15 cellular contexts compared by ENCODE assay signal in the genomic region with DNA sequence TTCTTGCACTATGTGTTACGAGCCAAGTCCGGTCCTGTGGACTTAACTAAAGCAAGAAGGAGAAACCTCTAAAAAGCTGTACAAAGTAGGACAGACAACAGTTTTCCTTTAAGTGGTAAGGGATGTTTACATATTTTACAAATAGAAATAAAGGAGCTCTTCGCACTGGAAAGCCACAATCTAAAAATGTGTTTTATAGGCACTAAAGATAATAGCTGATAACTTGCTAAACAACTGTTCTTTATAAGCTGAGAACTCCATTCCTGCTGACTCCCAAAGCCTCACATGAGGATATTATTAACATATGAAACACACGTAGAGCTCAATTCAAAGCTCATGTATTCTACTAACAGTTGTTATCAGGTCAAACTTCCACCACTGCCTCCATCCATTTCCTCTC.
DNase-seq lines count a peak whose midpoint lies in the region; ATAC-seq and TF ChIP-seq lines count a peak whose summit lies in the region.
"Had no signal": no experiment of that assay in that cellular context is flagged by ENCODE, and none has a peak within 500 bp of the region (broad histone marks: within the 10 kb centered on the region; RNA-seq: fewer than 3 reads in every experiment).

No MANE protein-coding gene starts in this region.

- H3K9me3 Mint-ChIP-seq in activated naive CD4-positive, alpha-beta T cell treated with anti-CD3 and anti-CD28 coated beads, Interleukin-2, amount 50 U/mL, for 24 hours = no peaks in the 10 kb centered on the region
- H3K9me3 Mint-ChIP-seq in endodermal cell = peaks cover 4% of the 10 kb centered on the region

- peak overlapping the region; percentile 9 for H3K4me2 ChIP-seq in Loucy (ENCODE audit: low read depth, low read length, poor library complexity, severe bottlenecking)
- H3K4me2 ChIP-seq: BLaER1 treated with 17β-estradiol and CSF1 and Interleukin-3, amounts not matched to agents 10 nM and 100 nM had no signal

- no peaks in the 10 kb centered on the region for H3K9me2 ChIP-seq in Loucy (replicated peaks; ENCODE audit: low read depth, low read length)

- 93 to 100% methylated on average over 4 of the region's 4 CpGs for WGBS in endodermal cell (ENCODE audit: insufficient coverage in 1 of 2, insufficient read length in 1 of 2), 2 experiments

- H3K79me2 ChIP-seq in Loucy (ENCODE audit: insufficient read depth, low read length) = peaks cover 64% of the 10 kb centered on the region

- H2AFZ ChIP-seq in Loucy (ENCODE audit: low read length) = no peak overlapping the region
- H2AFZ ChIP-seq: GM23248 had no signal

- H3K4me3 ChIP-seq in Loucy (ENCODE audit: low read length, poor library complexity, severe bottlenecking) = no peak overlapping the region
- H3K4me3 ChIP-seq in fibroblast of villous mesenchyme (ENCODE audit: low read depth, low read length) = no peak overlapping the region
- H3K4me3 ChIP-seq in endodermal cell (ENCODE audit: low read length) = no peak overlapping the region
- H3K4me3 ChIP-seq: BLaER1 treated with 17β-estradiol and CSF1 and Interleukin-3, amounts not matched to agents 10 nM and 100 nM; GM23248; HAP-1 had no signal

- H3K27me3 Mint-ChIP-seq in activated naive CD4-positive, alpha-beta T cell treated with anti-CD3 and anti-CD28 coated beads, Interleukin-2, amount 50 U/mL, for 24 hours = no peaks in the 10 kb centered on the region
- no peaks in the 10 kb centered on the region for H3K27me3 Mint-ChIP-seq in endodermal cell (ENCODE audit: insufficient read depth)
- H3K27me3 Mint-ChIP-seq: B cell; CD8-positive, alpha-beta memory T cell had no signal

- H3K27ac Mint-ChIP-seq in activated naive CD4-positive, alpha-beta T cell treated with anti-CD3 and anti-CD28 coated beads, Interleukin-2, amount 50 U/mL, for 24 hours = peak overlapping the region; percentile 80
- no peak overlapping the region for H3K27ac Mint-ChIP-seq in endodermal cell
- H3K27ac Mint-ChIP-seq: B cell had no signal

- no peak overlapping the region for H3K27ac ChIP-seq in endodermal cell (ENCODE audit: low read depth, low read length)
- H3K27ac ChIP-seq: BLaER1 treated with 17β-estradiol and CSF1 and Interleukin-3, amounts not matched to agents 10 nM and 100 nM; GM23248 had no signal

- DNase-seq in activated naive CD4-positive, alpha-beta T cell treated with anti-CD3 and anti-CD28 coated beads, Interleukin-2, amount 50 U/mL, for 16 hours = no peak
- DNase-seq in fibroblast of villous mesenchyme (ENCODE audit: low read depth) (peak; percentile 84), endodermal cell (no peak)
- DNase-seq: CD8-positive, alpha-beta memory T cell; COR-L47; DMS 273 treated with DMSO at 0.1 percent for 48 hours; DMS53; DND-41; GM23248 had no signal

- ATAC-seq in HG02571 (IDR thresholded peaks at IDR 0.05; ENCODE audit: unreplicated experiment) = no peak

- peaks cover 23% of the 10 kb centered on the region for H3K36me3 Mint-ChIP-seq in activated naive CD4-positive, alpha-beta T cell treated with anti-CD3 and anti-CD28 coated beads, Interleukin-2, amount 50 U/mL, for 24 hours
- no peaks in the 10 kb centered on the region for H3K36me3 Mint-ChIP-seq in endodermal cell (ENCODE audit: low read depth)

- no peak overlapping the region for H3K4me3 Mint-ChIP-seq in activated naive CD4-positive, alpha-beta T cell treated with anti-CD3 and anti-CD28 coated beads, Interleukin-2, amount 50 U/mL, for 24 hours
- no peak overlapping the region for H3K4me3 Mint-ChIP-seq in endodermal cell
- H3K4me3 Mint-ChIP-seq: B cell; CD8-positive, alpha-beta memory T cell had no signal

- no peaks in the 10 kb centered on the region for H3K27me3 ChIP-seq in Loucy (ENCODE audit: insufficient read depth, low read length, poor library complexity, severe bottlenecking)
- no peaks in the 10 kb centered on the region for H3K27me3 ChIP-seq in endodermal cell (ENCODE audit: control insufficient read depth, insufficient read depth, low read length, poor library complexity, severe bottlenecking)
- H3K27me3 ChIP-seq: BLaER1 treated with 17β-estradiol and CSF1 and Interleukin-3, amounts not matched to agents 10 nM and 100 nM had no signal

- H3K9ac ChIP-seq in Loucy (ENCODE audit: low read depth, low read length, poor library complexity, severe bottlenecking) (no peak overlapping the region), endodermal cell (ENCODE audit: extremely low read depth, low read length, poor library complexity, severe bottlenecking) (no peak overlapping the region)
- H3K9ac ChIP-seq: BLaER1 treated with 17β-estradiol and CSF1 and Interleukin-3, amounts not matched to agents 10 nM and 100 nM; GM23248 had no signal

- H3K36me3 ChIP-seq in Loucy (ENCODE audit: insufficient read depth, low read length) = peaks cover 7% of the 10 kb centered on the region; the same call in 1 of the 2 replicates
- H3K36me3 ChIP-seq in endodermal cell (ENCODE audit: control insufficient read depth, insufficient read depth, low read length) = no peaks in the 10 kb centered on the region
- H3K36me3 ChIP-seq: BLaER1 treated with 17β-estradiol and CSF1 and Interleukin-3, amounts not matched to agents 10 nM and 100 nM; HAP-1 had no signal

- no peak for TF ChIP-seq CTCF in Loucy (conservative IDR thresholded peaks at IDR 0.05; ENCODE audit: low read length)
- no peak for TF ChIP-seq CTCF in fibroblast of villous mesenchyme (IDR thresholded peaks at IDR 0.05; ENCODE audit: insufficient read depth, low read depth, low read length)
- no peak for TF ChIP-seq CTCF in endodermal cell (conservative IDR thresholded peaks at IDR 0.05)

- H3K4me1 Mint-ChIP-seq in activated naive CD4-positive, alpha-beta T cell treated with anti-CD3 and anti-CD28 coated beads, Interleukin-2, amount 50 U/mL, for 24 hours = peaks cover 82% of the 10 kb centered on the region
- peaks cover 2% of the 10 kb centered on the region for H3K4me1 Mint-ChIP-seq in endodermal cell
- H3K4me1 Mint-ChIP-seq: B cell had no signal

- peaks cover 14% of the 10 kb centered on the region for H3K4me1 ChIP-seq in Loucy (ENCODE audit: insufficient read depth, low read length, poor library complexity, severe bottlenecking)
- H3K4me1 ChIP-seq in endodermal cell (ENCODE audit: control insufficient read depth, insufficient read depth, low read length) = no peaks in the 10 kb centered on the region
- H3K4me1 ChIP-seq: BLaER1 treated with 17β-estradiol and CSF1 and Interleukin-3, amounts not matched to agents 10 nM and 100 nM; HAP-1 had no signal

- no peaks in the 10 kb centered on the region for H3K9me3 ChIP-seq in Loucy (ENCODE audit: insufficient read depth, low read depth, low read length)
- H3K9me3 ChIP-seq in endodermal cell (ENCODE audit: control insufficient read depth, low read length) = no peaks in the 10 kb centered on the region
- H3K9me3 ChIP-seq: BLaER1 treated with 17β-estradiol and CSF1 and Interleukin-3, amounts not matched to agents 10 nM and 100 nM; HAP-1 had no signal

- H4K20me1 ChIP-seq in Loucy (ENCODE audit: insufficient read depth, low read length, poor library complexity, severe bottlenecking) = no peaks in the 10 kb centered on the region
- H4K20me1 ChIP-seq: BLaER1 treated with 17β-estradiol and CSF1 and Interleukin-3, amounts not matched to agents 10 nM and 100 nM had no signal

- H3F3A ChIP-seq in Loucy (ENCODE audit: low read depth) = no peaks in the 10 kb centered on the region
